ENCODE assay signal across 20 cellular contexts in genomic region chr15:50190723-50191122, GRCh38. TPM values are rescaled to one million over a fixed set of nuclear protein-coding genes. Genes with fewer than 3 reads are reported as not detected.
DNase-seq lines count a peak whose midpoint lies in the region; ATAC-seq, FAIRE-seq and TF ChIP-seq lines count a peak whose summit lies in the region.
"Had no signal": no experiment of that assay in that cellular context is flagged by ENCODE, and none has a peak within 500 bp of the region (broad histone marks: within the 10 kb centered on the region; RNA-seq: fewer than 3 reads in every experiment).

No MANE protein-coding gene starts in this region.

- TF ChIP-seq CTCF in epithelial cell of proximal tubule (conservative IDR thresholded peaks at IDR 0.05; ENCODE audit: low read depth, low read length): no peak

- peak overlapping the region; percentile 19 for H3K4me3 ChIP-seq in epithelial cell of proximal tubule (ENCODE audit: low read depth, low read length)

- FAIRE-seq in GM18507 (lab: Jason Lieb, UNC): peak; percentile 51
- FAIRE-seq: colon had no signal

- ATAC-seq in GM19452 (IDR thresholded peaks at IDR 0.05; ENCODE audit: unreplicated experiment) (peak; percentile 62), HG03159 (IDR thresholded peaks at IDR 0.05; ENCODE audit: unreplicated experiment) (peak; percentile 61)
- ATAC-seq: left ventricle myocardium superior; naive thymus-derived CD4-positive, alpha-beta T cell had no signal

- DNase-seq in GM18507 (ENCODE audit: extremely low spot score, insufficient read length, low read depth) (no peak), epithelial cell of proximal tubule (ENCODE audit: low read depth) (peak; percentile 69), D341Med (ENCODE audit: low spot score) (no peak), foreskin melanocyte (no peak), NCI-H1048 (lab: John Stamatoyannopoulos, UW) (no peak), NCI-H774 (lab: John Stamatoyannopoulos, UW) (no peak)
- DNase-seq: AML-193; erythroblast; HCEC 1CT; KBM-7; left ventricle myocardium superior; naive thymus-derived CD4-positive, alpha-beta T cell; NCI-H1436 treated with DMSO at 0.1 percent for 48 hours; NCI-H510A; retina; stimulated activated CD4-positive, alpha-beta T cell treated with anti-CD3 and anti-CD28 coated beads, Interleukin-2, amount 100 ng/mL, for 24 hours; WERI-Rb-1 had no signal

RNA-seq across cellular contexts. Expression of gene SLC27A2, which starts 8.7 kb away (rescaled TPM):
- 6.0 and 6.2 TPM in 2 replicates for total RNA-seq in epithelial cell of proximal tubule
- total RNA-seq: left ventricle myocardium superior had no signal
